16 cellular contexts compared by ENCODE assay signal in the genomic region with DNA sequence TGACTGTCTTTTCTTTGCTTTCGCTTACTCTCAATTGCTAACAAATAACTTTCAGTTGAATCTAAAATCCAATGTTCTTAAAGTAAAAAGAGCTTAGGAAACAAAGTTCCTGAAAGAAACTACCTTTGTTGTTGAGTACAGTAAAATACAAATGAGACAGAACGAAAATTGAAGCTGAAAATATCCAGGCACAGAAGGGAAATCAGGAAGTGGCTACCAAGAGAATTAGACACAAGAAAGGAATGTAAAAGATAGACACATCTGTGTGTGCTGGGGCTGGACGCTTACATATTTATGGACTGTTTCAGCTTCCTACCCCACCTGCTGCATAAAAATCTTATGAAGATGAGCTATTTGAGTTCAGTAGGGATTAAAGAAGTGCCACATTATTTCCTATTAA.
A peak's percentile ranks its signal among the peaks of the same experiment; 100 is the strongest.
DNase-seq lines count a peak whose midpoint lies in the region; ATAC-seq and TF ChIP-seq lines count a peak whose summit lies in the region.
"Had no signal": no experiment of that assay in that cellular context is flagged by ENCODE, and none has a peak within 500 bp of the region (broad histone marks: within the 10 kb centered on the region; RNA-seq: fewer than 3 reads in every experiment).

No MANE protein-coding gene starts in this region.

- no peaks in the 10 kb centered on the region for H3K27me3 ChIP-seq in brain microvascular endothelial cell (replicated peaks)
- H3K27me3 ChIP-seq: gastroesophageal sphincter had no signal

- DNase-seq in A172 (ENCODE audit: low spot score) (peak; percentile 71), LHCN-M2 (ENCODE audit: low read depth) (peak; percentile 85), brain microvascular endothelial cell (peak; percentile 76), kidney glomerular epithelial cell (lab: John Stamatoyannopoulos, UW) (peak; percentile 91), NCI-H2227 (lab: John Stamatoyannopoulos, UW; ENCODE audit: unreplicated experiment) (no peak), foreskin melanocyte (no peak)
- DNase-seq in activated naive CD4-positive, alpha-beta T cell treated with Interleukin-2 at 50 U/mL for 16 hours: no peak
- DNase-seq: activated CD8-positive, alpha-beta T cell treated with anti-CD3 and anti-CD28 coated beads for 36 hours; activated naive CD4-positive, alpha-beta T cell treated with anti-CD3 and anti-CD28 coated beads for 36 hours; left cardiac atrium; NCI-H1048; NCI-H524; stimulated activated CD4-positive, alpha-beta T cell treated with anti-CD3 and anti-CD28 coated beads, Interleukin-12 subunit alpha, Interleukin-12 subunit beta, amount 100 ng/mL, for 4 hours had no signal

- TF ChIP-seq CTCF in brain microvascular endothelial cell (IDR thresholded peaks at IDR 0.05; ENCODE audit: low read depth, low read length, missing control alignments): no peak

- in situ Hi-C loops in brain microvascular endothelial cell (cut with HindIII; ENCODE audit: low pct_ligation_motif_present, low sequenced_read_pairs): no loop called here

- no peaks in the 10 kb centered on the region for H3K36me3 ChIP-seq in brain microvascular endothelial cell (replicated peaks)
- H3K36me3 ChIP-seq: gastroesophageal sphincter had no signal

- H3K4me3 ChIP-seq in brain microvascular endothelial cell (ENCODE audit: low read depth, low read length): no peak overlapping the region
- H3K4me3 ChIP-seq: gastroesophageal sphincter had no signal

- ATAC-seq in HG03520 (IDR thresholded peaks at IDR 0.05; ENCODE audit: unreplicated experiment): no peak
- ATAC-seq: activated CD8-positive, alpha-beta T cell treated with anti-CD3 and anti-CD28 coated beads for 36 hours; gastroesophageal sphincter; Panc1 had no signal

- H3K27ac ChIP-seq in brain microvascular endothelial cell: peak overlapping the region; percentile 58
- H3K27ac ChIP-seq: gastroesophageal sphincter had no signal

Comparison
In these comparisons a context has a peak if more than half of its experiments do, and no peak if none do; other contexts are left out.
1. DNase-seq: peak in A172 (single experiment), LHCN-M2 (single experiment), brain microvascular endothelial cell (single experiment) and kidney glomerular epithelial cell (single experiment); none in NCI-H2227 (single experiment), activated naive CD4-positive, alpha-beta T cell treated with Interleukin-2 at 50 U/mL for 16 hours (single experiment) and foreskin melanocyte (single experiment).